ENCODE assay signal across 1 cellular context in the genomic region with DNA sequence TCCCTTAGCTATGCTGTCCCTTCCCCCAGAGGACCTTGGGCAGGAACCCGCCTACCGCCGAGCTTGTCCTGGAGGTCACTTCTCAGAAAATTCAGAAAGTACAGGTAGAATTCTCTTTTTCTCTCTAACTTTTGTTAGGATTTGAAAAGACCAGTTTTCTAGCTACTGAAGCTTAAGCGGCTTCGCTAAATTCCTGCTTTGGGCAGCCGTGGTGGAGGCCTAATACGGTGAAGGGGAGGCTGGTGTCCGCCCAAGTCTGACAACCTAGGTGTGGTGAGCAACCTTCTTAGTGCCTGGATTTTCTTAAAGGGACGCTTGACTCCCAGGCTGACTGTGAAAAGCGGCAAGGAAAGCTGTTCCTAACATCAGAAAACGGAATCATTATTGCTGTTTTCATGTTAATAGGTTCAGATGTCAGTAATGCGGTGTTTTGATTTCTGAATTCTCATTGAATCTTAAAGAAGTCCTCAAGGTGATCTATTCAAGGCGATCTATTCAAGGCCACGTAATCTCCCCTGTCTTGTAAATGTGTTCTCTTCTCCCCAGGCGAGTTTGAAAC.
TF ChIP-seq lines count a peak whose summit lies in the region.

No MANE protein-coding gene starts in this region.

TF ChIP-seq in IMR-90, 13 proteins besides CTCF, POLR2A, EP300 and RAD21 (continued from another document):
- TF ChIP-seq MAZ (IDR thresholded peaks at IDR 0.05; ENCODE audit: borderline replicate concordance, low read depth, low read length) (no peak), BHLHE40 (IDR thresholded peaks at IDR 0.05; ENCODE audit: low read depth, low read length) (no peak), RCOR1 (IDR thresholded peaks at IDR 0.05; ENCODE audit: insufficient replicate concordance, low read length) (no peak), FOS (IDR thresholded peaks at IDR 0.05; ENCODE audit: low read depth, low read length) (no peak)
